11 cellular contexts compared by ENCODE assay signal in genomic region chr6:157139054-157139708, GRCh38.
DNase-seq lines count a peak whose midpoint lies in the region; ATAC-seq, FAIRE-seq and TF ChIP-seq lines count a peak whose summit lies in the region.
"Had no signal": no experiment of that assay in that cellular context is flagged by ENCODE, and none has a peak within 500 bp of the region (broad histone marks: within the 10 kb centered on the region; RNA-seq: fewer than 3 reads in every experiment).

No MANE protein-coding gene starts in this region.

- TF ChIP-seq POLR2A in H1 (IDR thresholded peaks at IDR 0.05; ENCODE audit: control extremely low read depth in 1 of 2, low read depth in 2 of 2, low read length in 2 of 2): no peak

- POLR2A ChIA-PET in H1 (lab: Charles Lee; ENCODE audit: partially characterized antibody): interaction anchor here (0.6 to 1.0 kb wide), 2 partner anchors 24 to 42 kb away, joined by 3 read pairs; no protein-coding TSS in a partner anchor

- H3K23me2 ChIP-seq in H1 (ENCODE audit: low read depth, low read length): no peaks in the 10 kb centered on the region

- no peak overlapping the region for H2BK120ac ChIP-seq in H1 (replicated peaks; ENCODE audit: low read depth, low read length)

- H4K91ac ChIP-seq in H1 (replicated peaks; ENCODE audit: insufficient read length, low read length): no peak overlapping the region

- no peak overlapping the region for H4K8ac ChIP-seq in H1 (ENCODE audit: extremely low read depth, insufficient read depth, low read length)

- no peak overlapping the region for H3K4ac ChIP-seq in H1 (replicated peaks; ENCODE audit: insufficient read length, low read depth, low read length)

- H3K56ac ChIP-seq in H1 (replicated peaks; ENCODE audit: insufficient read length, low read depth, low read length): no peak overlapping the region

- no peak overlapping the region for H3K9ac ChIP-seq in H1 (replicated peaks in 1 of 4; ENCODE audit: extremely low read depth in 1 of 4, low read depth in 3 of 4, low read length in 3 of 4)
- no peak overlapping the region for H3K9ac ChIP-seq in parathyroid adenoma

- no peak for ATAC-seq in esophagus mucosa

- H3K4me2 ChIP-seq in H1 (ENCODE audit: insufficient read depth in 1 of 2, low read depth in 2 of 2, low read length in 2 of 2) (no peak overlapping the region), parathyroid adenoma (ENCODE audit: low read length) (no peak overlapping the region)

- no peak overlapping the region for H2AK5ac ChIP-seq in H1 (ENCODE audit: low read depth, low read length)

- H4K20me1 ChIP-seq in H1 (replicated peaks in 1 of 2; ENCODE audit: control insufficient read depth in 1 of 2, insufficient read depth in 2 of 2, low read length in 2 of 2): peaks cover 0 to 2% of the 10 kb centered on the region in 2 experiments

- no peak overlapping the region for H3K23ac ChIP-seq in H1 (ENCODE audit: insufficient read length)

- CTCF ChIA-PET in H1 (lab: Charles Lee; ENCODE audit: partially characterized antibody): interaction anchor here (0.6 to 10.2 kb wide), 27 partner anchors 8 to 208 kb away, joined by 3 to 128 read pairs (median 5); no protein-coding TSS in a partner anchor

- no peak overlapping the region for H2BK12ac ChIP-seq in H1 (ENCODE audit: low read depth, low read length)

- DNase-seq in NCI-H82 (lab: John Stamatoyannopoulos, UW) (peak; percentile 38), NCI-H82 treated with DMSO at 0.1 percent for 48 hours (lab: John Stamatoyannopoulos, UW; ENCODE audit: unreplicated experiment) (no peak), LNCaP clone FGC (ENCODE audit: low read depth) (no peak), H1 (ENCODE audit: low read depth in 1 of 2, low spot score in 2 of 2) (peak in 1 of 2 experiments; percentile 75), GM20000 (ENCODE audit: low spot score) (no peak), G401 (ENCODE audit: low spot score) (no peak)
- DNase-seq: activated T-cell treated with anti-CD3 and anti-CD28 coated beads, Interleukin-2, amount 50 U/mL, for 24 hours; naive thymus-derived CD8-positive, alpha-beta T cell; NCI-H2081 had no signal

- no peak overlapping the region for H2BK20ac ChIP-seq in H1 (ENCODE audit: low read length)

- peak; percentile 76 to 82 for TF ChIP-seq RAD21 in H1 (IDR thresholded peaks at IDR 0.05 in 1 of 2, conservative IDR thresholded peaks at IDR 0.05 in 1 of 2; ENCODE audit: low read depth in 2 of 2, low read length in 2 of 2)

- no peak for FAIRE-seq in H1 (lab: Jason Lieb, UNC)

- in situ Hi-C loops in G401 (cut with HindIII; ENCODE audit: low sequenced_read_pairs): no loop called here

- no peak overlapping the region for H4K5ac ChIP-seq in H1 (ENCODE audit: insufficient read length, low read depth, low read length)

- no peaks in the 10 kb centered on the region for H3K79me1 ChIP-seq in H1 (ENCODE audit: low read depth, low read length)

- TF ChIP-seq CTCF in LNCaP clone FGC (IDR thresholded peaks at IDR 0.05; ENCODE audit: control insufficient read depth, extremely low read depth, insufficient read depth): peak; percentile 9; the same call in 1 of the 2 replicates
- peak; percentile 71 to 83 (median 77) for TF ChIP-seq CTCF in H1 (IDR thresholded peaks at IDR 0.05; ENCODE audit: control extremely low read depth in 1 of 3, insufficient read depth in 1 of 3, low read depth in 1 of 3, low read length in 3 of 3)
- peak; percentile 8 for TF ChIP-seq CTCF in parathyroid adenoma (IDR thresholded peaks at IDR 0.05)
- no peak for TF ChIP-seq CTCF in GM20000 (IDR thresholded peaks at IDR 0.05; ENCODE audit: extremely low read depth, missing control alignments)

- no peak overlapping the region for H2BK15ac ChIP-seq in H1 (ENCODE audit: low read length)

- H3K4me3 ChIP-seq in LNCaP clone FGC (ENCODE audit: low read depth, low read length): no peak overlapping the region
- no peak overlapping the region for H3K4me3 ChIP-seq in H1 (ENCODE audit: extremely low read depth in 1 of 4, insufficient read depth in 2 of 4, low read depth in 3 of 4, low read length in 4 of 4)
- no peak overlapping the region for H3K4me3 ChIP-seq in parathyroid adenoma (ENCODE audit: low read depth, low read length)

- 84% methylated on average over 15 of the region's 15 CpGs; no CpG with 5 or more reads in 1 of the 2 experiments for WGBS in H1 (ENCODE audit: extremely low coverage in 1 of 2, insufficient coverage in 1 of 2, insufficient read length in 1 of 2, insufficient replicate concordance in 2 of 2, low coverage in 1 of 2, low lambda C conversion rate in 2 of 2, missing lambda C conversion rate in 1 of 2), 2 experiments

- no peak overlapping the region for H3K18ac ChIP-seq in H1 (ENCODE audit: extremely low read depth, low read length)

- H3K14ac ChIP-seq in H1 (ENCODE audit: insufficient read length): no peak overlapping the region

- no peak overlapping the region for H3K27ac ChIP-seq in H1 (ENCODE audit: low read depth, low read length)
- H3K27ac ChIP-seq in parathyroid adenoma: no peak overlapping the region

- H3K36me3 ChIP-seq in H1 (ENCODE audit: control insufficient read depth in 2 of 4, insufficient read depth in 4 of 4, low read length in 3 of 4): peaks cover 0 to 10% (median 2%) of the 10 kb centered on the region in 4 experiments; a peak in 3 of 8 replicates
- H3K36me3 ChIP-seq in parathyroid adenoma (ENCODE audit: control insufficient read depth, insufficient read depth, low read length): no peaks in the 10 kb centered on the region

- H3K27me3 ChIP-seq in H1 (replicated peaks in 1 of 4; ENCODE audit: control insufficient read depth in 3 of 4, extremely low read depth in 1 of 4, insufficient read depth in 3 of 4, low read length in 3 of 4) (no peaks in the 10 kb centered on the region), parathyroid adenoma (ENCODE audit: control insufficient read depth, insufficient read depth, low read length) (no peaks in the 10 kb centered on the region)

- H2AFZ ChIP-seq in H1 (ENCODE audit: low read length) (no peak overlapping the region), parathyroid adenoma (no peak overlapping the region)

- H3K79me2 ChIP-seq in H1 (ENCODE audit: control insufficient read depth in 1 of 2, insufficient read depth in 2 of 2, low read length in 2 of 2): no peaks in the 10 kb centered on the region
- H3K79me2 ChIP-seq in parathyroid adenoma: peaks cover 3% of the 10 kb centered on the region

- no peaks in the 10 kb centered on the region for H3K9me3 ChIP-seq in H1 (ENCODE audit: insufficient read depth in 2 of 2, low read depth in 1 of 2, low read length in 1 of 2)
- no peaks in the 10 kb centered on the region for H3K9me3 ChIP-seq in parathyroid adenoma (ENCODE audit: control insufficient read depth, low read length)

- H3K4me1 ChIP-seq in H1 (replicated peaks in 1 of 4; ENCODE audit: control insufficient read depth in 3 of 4, insufficient read depth in 4 of 4, low read length in 3 of 4) (peaks cover 1 to 5% (median 2%) of the 10 kb centered on the region in 4 experiments; a peak in 4 of 7 replicates), parathyroid adenoma (peaks cover 2% of the 10 kb centered on the region)

- H2BK5ac ChIP-seq in H1 (ENCODE audit: low read depth, low read length): no peak overlapping the region

- TF ChIP-seq EP300 in H1 (IDR thresholded peaks at IDR 0.05; ENCODE audit: borderline replicate concordance in 1 of 2, low read depth in 2 of 2, low read length in 2 of 2): no peak

TF ChIP-seq in H1, 55 proteins besides CTCF, POLR2A, EP300 and RAD21 (continues in another document):
- TF ChIP-seq SIX5 (IDR thresholded peaks at IDR 0.05; ENCODE audit: low read depth, low read length) (no peak), KDM5A (IDR thresholded peaks at IDR 0.05; ENCODE audit: low read length) (no peak), EZH2 (IDR thresholded peaks at IDR 0.05; ENCODE audit: low read depth, low read length, severe bottlenecking) (no peak), SP1 (IDR thresholded peaks at IDR 0.05; ENCODE audit: low read depth, low read length) (no peak), EGR1 (IDR thresholded peaks at IDR 0.05; ENCODE audit: borderline replicate concordance, low read depth, low read length) (no peak), ATF3 (IDR thresholded peaks at IDR 0.05; ENCODE audit: insufficient read depth, low read depth, low read length) (no peak), MAFK (IDR thresholded peaks at IDR 0.05; ENCODE audit: low read depth, low read length) (no peak), CHD1 (IDR thresholded peaks at IDR 0.05; ENCODE audit: low read depth, low read length) (no peak), CTBP2 (IDR thresholded peaks at IDR 0.05; ENCODE audit: borderline replicate concordance, insufficient read depth, insufficient read length, low read length) (no peak), TCF12 (IDR thresholded peaks at IDR 0.05; ENCODE audit: low read depth, low read length) (no peak)
- TF ChIP-seq, protein P1, sequence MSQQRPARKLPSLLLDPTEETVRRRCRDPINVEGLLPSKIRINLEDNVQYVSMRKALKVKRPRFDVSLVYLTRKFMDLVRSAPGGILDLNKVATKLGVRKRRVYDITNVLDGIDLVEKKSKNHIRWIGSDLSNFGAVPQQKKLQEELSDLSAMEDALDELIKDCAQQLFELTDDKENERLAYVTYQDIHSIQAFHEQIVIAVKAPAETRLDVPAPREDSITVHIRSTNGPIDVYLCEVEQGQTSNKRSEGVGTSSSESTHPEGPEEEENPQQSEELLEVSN (IDR thresholded peaks at IDR 0.05): no peak
- TF ChIP-seq, protein P2, sequence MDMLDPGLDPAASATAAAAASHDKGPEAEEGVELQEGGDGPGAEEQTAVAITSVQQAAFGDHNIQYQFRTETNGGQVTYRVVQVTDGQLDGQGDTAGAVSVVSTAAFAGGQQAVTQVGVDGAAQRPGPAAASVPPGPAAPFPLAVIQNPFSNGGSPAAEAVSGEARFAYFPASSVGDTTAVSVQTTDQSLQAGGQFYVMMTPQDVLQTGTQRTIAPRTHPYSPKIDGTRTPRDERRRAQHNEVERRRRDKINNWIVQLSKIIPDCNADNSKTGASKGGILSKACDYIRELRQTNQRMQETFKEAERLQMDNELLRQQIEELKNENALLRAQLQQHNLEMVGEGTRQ (IDR thresholded peaks at IDR 0.05; ENCODE audit: low read length): no peak
- TF ChIP-seq, protein P3, sequence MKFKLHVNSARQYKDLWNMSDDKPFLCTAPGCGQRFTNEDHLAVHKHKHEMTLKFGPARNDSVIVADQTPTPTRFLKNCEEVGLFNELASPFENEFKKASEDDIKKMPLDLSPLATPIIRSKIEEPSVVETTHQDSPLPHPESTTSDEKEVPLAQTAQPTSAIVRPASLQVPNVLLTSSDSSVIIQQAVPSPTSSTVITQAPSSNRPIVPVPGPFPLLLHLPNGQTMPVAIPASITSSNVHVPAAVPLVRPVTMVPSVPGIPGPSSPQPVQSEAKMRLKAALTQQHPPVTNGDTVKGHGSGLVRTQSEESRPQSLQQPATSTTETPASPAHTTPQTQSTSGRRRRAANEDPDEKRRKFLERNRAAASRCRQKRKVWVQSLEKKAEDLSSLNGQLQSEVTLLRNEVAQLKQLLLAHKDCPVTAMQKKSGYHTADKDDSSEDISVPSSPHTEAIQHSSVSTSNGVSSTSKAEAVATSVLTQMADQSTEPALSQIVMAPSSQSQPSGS (IDR thresholded peaks at IDR 0.05; ENCODE audit: low read length): no peak
